ENCODE assay signal across 8 cellular contexts in the genomic region with DNA sequence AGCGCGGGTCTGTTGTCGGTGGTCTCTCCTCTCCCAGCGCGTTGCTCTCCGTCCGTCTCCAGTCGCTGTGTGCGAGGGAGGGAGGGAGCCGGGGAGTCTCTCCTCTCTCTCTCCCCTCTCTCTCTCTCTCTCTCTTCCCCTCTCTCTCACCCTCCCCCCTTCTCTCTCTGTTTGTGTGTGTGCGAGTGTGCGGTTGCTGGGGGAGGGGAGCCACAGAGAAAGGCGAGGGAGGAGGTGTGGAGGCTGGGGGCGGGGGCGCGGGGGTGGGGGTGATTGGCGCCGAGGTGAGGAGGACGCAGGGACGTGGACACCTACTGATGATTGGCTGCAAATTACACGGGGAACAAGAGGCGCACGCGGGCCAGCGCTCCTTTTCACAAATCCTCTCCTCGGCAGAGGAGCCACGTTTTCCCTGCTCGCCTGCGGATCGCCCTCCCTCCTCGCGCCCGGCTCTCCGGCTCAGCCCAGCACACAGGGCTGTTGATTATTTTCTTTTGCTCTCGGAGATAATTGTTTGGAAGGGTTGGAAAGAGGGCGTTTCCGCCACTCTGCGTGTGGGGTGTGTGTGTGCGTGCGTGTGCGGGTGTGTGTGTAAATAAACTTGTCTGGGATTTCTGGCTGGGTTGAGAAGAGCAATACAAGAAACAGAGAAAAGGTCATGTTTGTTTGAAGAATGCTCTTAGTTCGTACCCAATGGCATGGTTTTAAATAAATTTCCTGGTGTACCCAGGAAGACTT. TPM values are rescaled to one million over a fixed set of nuclear protein-coding genes. Genes with fewer than 3 reads are reported as not detected.
DNase-seq lines count a peak whose midpoint lies in the region; ATAC-seq, FAIRE-seq and TF ChIP-seq lines count a peak whose summit lies in the region.

CXXC4 (minus strand) TSS at position 73 of the 738 bp plus-strand sequence. CDS start 3,092 bp downstream, outside the sequence.

- H3K27me3 Mint-ChIP-seq in activated T-cell treated with anti-CD3 and anti-CD28 coated beads, Interleukin-2, amount 50 U/mL, for 24 hours = peaks cover 70% of the 10 kb centered on the region
- peaks cover 12 to 28% of the 10 kb centered on the region in 2 donors for H3K27me3 Mint-ChIP-seq in natural killer cell (ENCODE audit: low read depth in 2 of 2)

- peak; percentile 21 for ATAC-seq in HG02588 (IDR thresholded peaks at IDR 0.05; ENCODE audit: unreplicated experiment)
- ATAC-seq in natural killer cell = peak; percentile 50 to 62 (median 55)
- ATAC-seq in HG02623 (IDR thresholded peaks at IDR 0.05; ENCODE audit: unreplicated experiment) = no peak
- no peak for ATAC-seq in activated CD4-positive, CD25-positive, alpha-beta regulatory T cell treated with anti-CD3 and anti-CD28 coated beads, Interleukin-2, amount 50 U/mL, for 24 hours

- FAIRE-seq in GM12891 (lab: Jason Lieb, UNC) = peak; percentile 94

- DNase-seq in GM12891 (ENCODE audit: insufficient read length, low spot score) (peak; percentile 28), NCI-H2196 (lab: John Stamatoyannopoulos, UW; ENCODE audit: unreplicated experiment) (peak; percentile 60), foreskin fibroblast (peak in 1 of 2 donors; percentile 41), natural killer cell (peak; percentile 40)
- DNase-seq in activated T-cell treated with anti-CD3 and anti-CD28 coated beads, Interleukin-2, amount 50 U/mL, for 24 hours = peak; percentile 34

- peak within 1 kb of the TSS; percentile 71 for H3K4me3 Mint-ChIP-seq in activated T-cell treated with anti-CD3 and anti-CD28 coated beads, Interleukin-2, amount 50 U/mL, for 24 hours
- peak within 1 kb of the TSS; percentile 91 for H3K4me3 Mint-ChIP-seq in natural killer cell

- H3K4me3 ChIP-seq in foreskin fibroblast (ENCODE audit: low read depth in 1 of 2, low read length in 2 of 2) = peak within 1 kb of the TSS; percentile 38 to 54

- H3K4me1 Mint-ChIP-seq in activated T-cell treated with anti-CD3 and anti-CD28 coated beads, Interleukin-2, amount 50 U/mL, for 24 hours (ENCODE audit: low read depth) = peaks cover 38% of the 10 kb centered on the region
- H3K4me1 Mint-ChIP-seq in natural killer cell = peaks cover 41 to 48% of the 10 kb centered on the region in 2 donors

- no peaks in the 10 kb centered on the region for H3K36me3 Mint-ChIP-seq in activated T-cell treated with anti-CD3 and anti-CD28 coated beads, Interleukin-2, amount 50 U/mL, for 24 hours (ENCODE audit: low read depth)
- no peaks in the 10 kb centered on the region for H3K36me3 Mint-ChIP-seq in natural killer cell

- H3K27ac Mint-ChIP-seq in activated T-cell treated with anti-CD3 and anti-CD28 coated beads, Interleukin-2, amount 50 U/mL, for 24 hours = no peak within 1 kb of the TSS
- H3K27ac Mint-ChIP-seq in natural killer cell = peak within 1 kb of the TSS; percentile 68 to 80

- TF ChIP-seq CTCF in foreskin fibroblast (IDR thresholded peaks at IDR 0.05; ENCODE audit: low read depth, low read length) = no peak
- no peak for TF ChIP-seq CTCF in natural killer cell (IDR thresholded peaks at IDR 0.05)

- peak; percentile 73 for TF ChIP-seq POLR2A in GM12891 (IDR thresholded peaks at IDR 0.05; ENCODE audit: low read depth, low read length)

- intact Hi-C loops in natural killer cell (cut with micrococcal nuclease) = loop anchor here (5.0 kb wide), 1 partner anchor 977 kb away; the partner anchor contains the start of gene PPA2

- no peaks in the 10 kb centered on the region for H3K9me3 Mint-ChIP-seq in activated T-cell treated with anti-CD3 and anti-CD28 coated beads, Interleukin-2, amount 50 U/mL, for 24 hours
- no peaks in the 10 kb centered on the region for H3K9me3 Mint-ChIP-seq in natural killer cell

TF ChIP-seq in GM12891, 5 proteins besides CTCF, POLR2A, EP300 and RAD21:
- TF ChIP-seq PAX5 (IDR thresholded peaks at IDR 0.05; ENCODE audit: insufficient read depth, low read length, severe bottlenecking) = no peak
- TF ChIP-seq SPI1 (IDR thresholded peaks at IDR 0.05; ENCODE audit: low read depth, low read length) = 0 out of 2 replicates have a peak, but pooled peaks have one; percentile 15
- peak; percentile 45; the same call in 1 of the 2 replicates for TF ChIP-seq TAF1 (IDR thresholded peaks at IDR 0.05; ENCODE audit: low read depth, low read length)
- peak; percentile 62 for TF ChIP-seq POLR2AphosphoS5 (IDR thresholded peaks at IDR 0.05; ENCODE audit: low read depth, low read length)

RNA-seq across cellular contexts. Expression of gene CXXC4, which starts in this region (rescaled TPM):
- polyA plus RNA-seq in GM12891 (2012; ENCODE audit: low read depth, missing spikeins) = 3.1 TPM
- 1 to 10 TPM in 1 of 3 donors, under 1 TPM in 2; 0.77 to 2.1 (median 0.82) TPM for total RNA-seq in natural killer cell

Comparison
In these comparisons a context has a peak if more than half of its experiments do, and no peak if none do; other contexts are left out.
1. ATAC-seq: peak in HG02588 (single experiment) and natural killer cell (3 of 3); none in HG02623 (single experiment) and activated CD4-positive, CD25-positive, alpha-beta regulatory T cell treated with anti-CD3 and anti-CD28 coated beads, Interleukin-2, amount 50 U/mL, for 24 hours (0 of 2).